Comparison of ENCODE assay signal across 9 cellular contexts in genomic region chr5:132019857-132020555, GRCh38. TPM values are rescaled to one million over a fixed set of nuclear protein-coding genes. Genes with fewer than 3 reads are reported as not detected.
DNase-seq lines count a peak whose midpoint lies in the region; ATAC-seq and TF ChIP-seq lines count a peak whose summit lies in the region.
"Had no signal": no experiment of that assay in that cellular context is flagged by ENCODE, and none has a peak within 500 bp of the region (broad histone marks: within the 10 kb centered on the region; RNA-seq: fewer than 3 reads in every experiment).

No MANE protein-coding gene starts in this region.

- CTCF ChIA-PET in activated B cell treated with CpG ODN at 0.5 μM for 24 hours (lab: Charles Lee): interaction anchor here (1.5 to 1.6 kb wide), 2 partner anchors 12 to 430 kb away, joined by 4 to 5 read pairs; no protein-coding TSS in a partner anchor

- H3K27ac Mint-ChIP-seq in activated B cell treated with CpG ODN at 0.5 μM for 24 hours: peak overlapping the region; percentile 59

- peak overlapping the region; percentile 28 for H3K4me3 Mint-ChIP-seq in activated B cell treated with CpG ODN at 0.5 μM for 24 hours

- no peaks in the 10 kb centered on the region for H3K9me3 Mint-ChIP-seq in activated B cell treated with CpG ODN at 0.5 μM for 24 hours

- POLR2A ChIA-PET in activated B cell treated with CpG ODN at 0.5 μM for 24 hours (lab: Charles Lee): interaction anchor here (0.6 to 1.5 kb wide), 2 partner anchors 85 to 223 kb away, joined by 3 read pairs; no protein-coding TSS in a partner anchor

- TF ChIP-seq CTCF in activated B cell treated with CpG ODN at 0.5 μM for 24 hours (IDR thresholded peaks at IDR 0.05): no peak

- H3K4me1 Mint-ChIP-seq in activated B cell treated with CpG ODN at 0.5 μM for 24 hours: peaks cover 21% of the 10 kb centered on the region

- H3K27me3 Mint-ChIP-seq in activated B cell treated with CpG ODN at 0.5 μM for 24 hours: peaks cover 36% of the 10 kb centered on the region

- intact Hi-C loops in activated B cell treated with CpG ODN at 0.5 μM for 24 hours (cut with micrococcal nuclease): no loop called here
- intact Hi-C loops in left colon (cut with DNase I, micrococcal nuclease): loop anchor here in 1 of 2 donors (10.0 kb wide), 1 partner anchor 435 kb away; no protein-coding TSS in a partner anchor

- no peaks in the 10 kb centered on the region for H3K36me3 Mint-ChIP-seq in activated B cell treated with CpG ODN at 0.5 μM for 24 hours (ENCODE audit: low read depth)

- ATAC-seq in GM18499 (IDR thresholded peaks at IDR 0.05; ENCODE audit: insufficient read depth, unreplicated experiment) (peak; percentile 98), HG02678 (IDR thresholded peaks at IDR 0.05; ENCODE audit: unreplicated experiment) (peak; percentile 99), activated B cell treated with CpG ODN at 0.5 μM for 24 hours (ENCODE audit: low read depth) (peak; percentile 88), left colon (peak; percentile 28)

- DNase-seq in activated B cell treated with CpG ODN at 0.5 μM for 24 hours: no peak
- DNase-seq in left colon: no peak
- no peak for DNase-seq in GDM1 (lab: John Stamatoyannopoulos, UW)
- no peak for DNase-seq in NCI-H1092 treated with DMSO at 0.1 percent for 48 hours (lab: John Stamatoyannopoulos, UW)
- DNase-seq in T1000 (lab: John Stamatoyannopoulos, UW): no peak
- no peak for DNase-seq in NOMO-1 treated with DMSO at 0.1 percent for 48 hours (lab: John Stamatoyannopoulos, UW; ENCODE audit: unreplicated experiment)

RNA-seq across cellular contexts. Expression of gene ACSL6, which starts 8.5 kb away (rescaled TPM):
- total RNA-seq in activated B cell treated with CpG ODN at 0.5 μM for 24 hours: 0.05 and 0.20 TPM in 2 replicates
- under 1 TPM; 0.58 to 0.59 TPM for total RNA-seq in left colon

RNA-seq across cellular contexts. Expression of gene IL3, which starts 40.4 kb away (rescaled TPM):
- not detected in 2 replicates for total RNA-seq in activated B cell treated with CpG ODN at 0.5 μM for 24 hours
- total RNA-seq in left colon: not detected
- total RNA-seq: adrenal gland had no signal

RNA-seq across cellular contexts. Expression of gene CSF2, which starts 53.6 kb away (rescaled TPM):
- 0.29 TPM in 1 of 2 replicates, not detected in the other for total RNA-seq in activated B cell treated with CpG ODN at 0.5 μM for 24 hours
- total RNA-seq in left colon: not detected

Comparison
In these comparisons a context has a peak if more than half of its experiments do, and no peak if none do; other contexts are left out.
1. ATAC-seq: peak in every context shown above with its lines; median percentile 99 in HG02678; 98 in GM18499; 88 in activated B cell treated with CpG ODN at 0.5 μM for 24 hours; 28 in left colon.